In the genomic region with DNA sequence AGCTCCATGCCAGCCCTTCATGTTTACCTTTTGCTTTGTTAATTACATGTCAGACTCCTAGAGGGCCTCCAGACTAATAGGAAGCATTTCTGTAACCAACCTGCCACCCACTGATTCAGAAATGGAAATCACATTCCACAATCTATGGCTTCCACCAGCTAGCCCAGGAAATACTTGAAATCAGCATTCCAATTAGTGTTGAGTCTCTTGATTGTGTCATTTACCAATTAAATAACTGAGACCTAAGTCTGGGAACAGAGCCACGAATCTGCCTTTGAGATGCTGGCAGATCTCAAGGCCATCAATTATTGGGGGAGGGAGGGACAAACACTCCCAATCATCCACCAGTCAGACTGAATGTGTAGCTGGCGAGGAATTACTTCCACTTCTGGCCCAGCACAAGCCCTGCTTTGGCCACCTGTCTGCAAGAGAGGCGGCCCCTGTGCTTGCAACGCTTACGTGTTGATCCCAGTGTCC, we compare ENCODE assay signal across 1 cellular context.
TF ChIP-seq lines count a peak whose summit lies in the region.

No MANE protein-coding gene starts in this region.

TF ChIP-seq in GM12878, 131 proteins besides CTCF, POLR2A, EP300 and RAD21:
- TF ChIP-seq KDM1A (IDR thresholded peaks at IDR 0.05; ENCODE audit: borderline replicate concordance) (no peak), RELA (IDR thresholded peaks at IDR 0.05; ENCODE audit: borderline replicate concordance, partially characterized antibody) (no peak), EGR1 (IDR thresholded peaks at IDR 0.05; ENCODE audit: borderline replicate concordance in 1 of 2, low read depth in 2 of 2, low read length in 2 of 2) (no peak), SMAD5 (IDR thresholded peaks at IDR 0.05; ENCODE audit: low read depth) (no peak), GATAD2B (conservative IDR thresholded peaks at IDR 0.05; ENCODE audit: low read depth) (no peak), RB1 (IDR thresholded peaks at IDR 0.05; ENCODE audit: borderline replicate concordance) (no peak), CBX3 (IDR thresholded peaks at IDR 0.05; ENCODE audit: borderline replicate concordance, low read depth) (no peak), SMARCA5 (IDR thresholded peaks at IDR 0.05) (no peak), CREB1 (IDR thresholded peaks at IDR 0.05; ENCODE audit: low read depth) (no peak)
- TF ChIP-seq, protein P1, sequence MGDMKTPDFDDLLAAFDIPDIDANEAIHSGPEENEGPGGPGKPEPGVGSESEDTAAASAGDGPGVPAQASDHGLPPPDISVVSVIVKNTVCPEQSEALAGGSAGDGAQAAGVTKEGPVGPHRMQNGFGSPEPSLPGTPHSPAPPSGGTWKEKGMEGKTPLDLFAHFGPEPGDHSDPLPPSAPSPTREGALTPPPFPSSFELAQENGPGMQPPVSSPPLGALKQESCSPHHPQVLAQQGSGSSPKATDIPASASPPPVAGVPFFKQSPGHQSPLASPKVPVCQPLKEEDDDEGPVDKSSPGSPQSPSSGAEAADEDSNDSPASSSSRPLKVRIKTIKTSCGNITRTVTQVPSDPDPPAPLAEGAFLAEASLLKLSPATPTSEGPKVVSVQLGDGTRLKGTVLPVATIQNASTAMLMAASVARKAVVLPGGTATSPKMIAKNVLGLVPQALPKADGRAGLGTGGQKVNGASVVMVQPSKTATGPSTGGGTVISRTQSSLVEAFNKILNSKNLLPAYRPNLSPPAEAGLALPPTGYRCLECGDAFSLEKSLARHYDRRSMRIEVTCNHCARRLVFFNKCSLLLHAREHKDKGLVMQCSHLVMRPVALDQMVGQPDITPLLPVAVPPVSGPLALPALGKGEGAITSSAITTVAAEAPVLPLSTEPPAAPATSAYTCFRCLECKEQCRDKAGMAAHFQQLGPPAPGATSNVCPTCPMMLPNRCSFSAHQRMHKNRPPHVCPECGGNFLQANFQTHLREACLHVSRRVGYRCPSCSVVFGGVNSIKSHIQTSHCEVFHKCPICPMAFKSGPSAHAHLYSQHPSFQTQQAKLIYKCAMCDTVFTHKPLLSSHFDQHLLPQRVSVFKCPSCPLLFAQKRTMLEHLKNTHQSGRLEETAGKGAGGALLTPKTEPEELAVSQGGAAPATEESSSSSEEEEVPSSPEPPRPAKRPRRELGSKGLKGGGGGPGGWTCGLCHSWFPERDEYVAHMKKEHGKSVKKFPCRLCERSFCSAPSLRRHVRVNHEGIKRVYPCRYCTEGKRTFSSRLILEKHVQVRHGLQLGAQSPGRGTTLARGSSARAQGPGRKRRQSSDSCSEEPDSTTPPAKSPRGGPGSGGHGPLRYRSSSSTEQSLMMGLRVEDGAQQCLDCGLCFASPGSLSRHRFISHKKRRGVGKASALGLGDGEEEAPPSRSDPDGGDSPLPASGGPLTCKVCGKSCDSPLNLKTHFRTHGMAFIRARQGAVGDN (IDR thresholded peaks at IDR 0.05), result no peak
- TF ChIP-seq, protein P2, sequence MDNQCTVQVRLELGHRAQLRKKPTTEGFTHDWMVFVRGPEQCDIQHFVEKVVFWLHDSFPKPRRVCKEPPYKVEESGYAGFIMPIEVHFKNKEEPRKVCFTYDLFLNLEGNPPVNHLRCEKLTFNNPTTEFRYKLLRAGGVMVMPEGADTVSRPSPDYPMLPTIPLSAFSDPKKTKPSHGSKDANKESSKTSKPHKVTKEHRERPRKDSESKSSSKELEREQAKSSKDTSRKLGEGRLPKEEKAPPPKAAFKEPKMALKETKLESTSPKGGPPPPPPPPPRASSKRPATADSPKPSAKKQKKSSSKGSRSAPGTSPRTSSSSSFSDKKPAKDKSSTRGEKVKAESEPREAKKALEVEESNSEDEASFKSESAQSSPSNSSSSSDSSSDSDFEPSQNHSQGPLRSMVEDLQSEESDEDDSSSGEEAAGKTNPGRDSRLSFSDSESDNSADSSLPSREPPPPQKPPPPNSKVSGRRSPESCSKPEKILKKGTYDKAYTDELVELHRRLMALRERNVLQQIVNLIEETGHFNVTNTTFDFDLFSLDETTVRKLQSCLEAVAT (IDR thresholded peaks at IDR 0.05), result no peak
